22 cellular contexts compared by ENCODE assay signal in the genomic region with DNA sequence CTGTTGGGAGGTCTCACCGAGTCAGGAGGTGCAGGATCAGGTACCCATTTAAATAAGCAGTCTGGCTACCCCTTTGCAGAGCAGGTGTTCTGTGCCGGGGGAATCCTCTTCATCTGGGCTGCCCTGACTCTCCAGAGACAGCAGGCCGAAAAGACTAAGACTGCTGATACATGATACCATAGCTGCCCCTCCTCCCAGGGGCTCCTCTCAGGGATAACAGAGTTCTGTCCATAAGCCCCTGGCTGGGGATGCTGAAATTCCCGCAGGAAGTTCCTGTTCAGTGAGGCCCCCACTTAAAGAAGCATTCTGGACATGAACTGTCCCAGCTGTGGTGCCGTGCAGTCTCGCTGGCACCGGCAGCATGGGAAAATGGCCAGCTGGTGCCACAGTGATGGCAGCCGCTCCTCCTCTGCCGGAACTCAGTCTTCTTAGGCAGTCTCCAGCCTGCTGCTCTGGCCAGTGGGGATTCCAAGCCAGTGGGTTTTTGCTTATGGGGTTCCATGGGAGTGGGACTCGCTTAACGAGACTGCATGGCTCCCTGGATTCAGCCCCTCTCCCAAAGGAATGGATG.
"Had no signal": no experiment of that assay in that cellular context is flagged by ENCODE, and none has a peak within 500 bp of the region (broad histone marks: within the 10 kb centered on the region; RNA-seq: fewer than 3 reads in every experiment).

No MANE protein-coding gene starts in this region.

- H3K9me3 ChIP-seq: lower lobe of right lung, right atrium auricular region had no signal

- ATAC-seq: activated CD4-positive, alpha-beta T cell treated with anti-CD3 and anti-CD28 coated beads for 36 hours; activated T-cell treated with anti-CD3 and anti-CD28 coated beads, Interleukin-2, amount 50 U/mL, for 4 hours; effector memory CD8-positive, alpha-beta T cell; heart right ventricle; left cardiac atrium; lower lobe of right lung had no signal

- DNase-seq: activated CD4-positive, alpha-beta memory T cell treated with anti-CD3 and anti-CD28 coated beads for 36 hours; activated CD4-positive, alpha-beta T cell treated with anti-CD3 and anti-CD28 coated beads for 36 hours; activated effector memory CD4-positive, alpha-beta T cell treated with Interleukin-2 at 50 U/mL for 16 hours; activated naive CD4-positive, alpha-beta T cell treated with anti-CD3 and anti-CD28 coated beads, Interleukin-2, amount 50 U/mL, for 16 hours; activated T-cell treated with anti-CD3 and anti-CD28 coated beads, Interleukin-2, amount 50 U/mL, for 4 hours; dermis blood vessel endothelial cell; effector memory CD8-positive, alpha-beta T cell; foreskin melanocyte; heart right ventricle; left cardiac atrium; lower lobe of right lung; naive B cell; small intestine; stimulated activated CD4-positive, alpha-beta T cell treated with anti-CD3 and anti-CD28 coated beads, Interleukin-4, amount 100 ng/mL, for 24 hours; stimulated activated CD8-positive, alpha-beta memory T cell treated with anti-CD3 and anti-CD28 coated beads, Interleukin-4, amount 100 ng/mL, for 48 hours; stimulated activated naive CD4-positive, alpha-beta T cell treated with Interleukin-2 at 50 U/mL for 16 hours; substantia nigra; T-helper 1 cell had no signal

- H3K36me3 ChIP-seq: heart right ventricle, lower lobe of right lung, right atrium auricular region, tibial nerve had no signal

- H3K27me3 ChIP-seq: heart right ventricle, right atrium auricular region, tibial nerve had no signal

- H3K4me3 ChIP-seq: heart right ventricle, lower lobe of right lung, right atrium auricular region, tibial nerve had no signal

- FAIRE-seq: astrocyte, small intestine had no signal

- H3K27ac ChIP-seq: heart right ventricle, lower lobe of right lung, right atrium auricular region, tibial nerve, VCaP had no signal

- H3K4me1 ChIP-seq: heart right ventricle, lower lobe of right lung, right atrium auricular region, tibial nerve had no signal
